In genomic region chr1:210384625-210385024, GRCh38 we compare ENCODE assay signal across 1 cellular context.
TF ChIP-seq lines count a peak whose summit lies in the region.

No MANE protein-coding gene starts in this region.

TF ChIP-seq in IMR-90, 13 proteins besides CTCF, POLR2A, EP300 and RAD21:
- TF ChIP-seq FOS (IDR thresholded peaks at IDR 0.05; ENCODE audit: low read depth, low read length) (0 out of 2 replicates have a peak, but pooled peaks have one; percentile 31), CEBPB (IDR thresholded peaks at IDR 0.05; ENCODE audit: low read depth, low read length) (no peak)
TF ChIP-seq in IMR-90: peak in this region for 1.
